15 cellular contexts compared by ENCODE assay signal in the genomic region with DNA sequence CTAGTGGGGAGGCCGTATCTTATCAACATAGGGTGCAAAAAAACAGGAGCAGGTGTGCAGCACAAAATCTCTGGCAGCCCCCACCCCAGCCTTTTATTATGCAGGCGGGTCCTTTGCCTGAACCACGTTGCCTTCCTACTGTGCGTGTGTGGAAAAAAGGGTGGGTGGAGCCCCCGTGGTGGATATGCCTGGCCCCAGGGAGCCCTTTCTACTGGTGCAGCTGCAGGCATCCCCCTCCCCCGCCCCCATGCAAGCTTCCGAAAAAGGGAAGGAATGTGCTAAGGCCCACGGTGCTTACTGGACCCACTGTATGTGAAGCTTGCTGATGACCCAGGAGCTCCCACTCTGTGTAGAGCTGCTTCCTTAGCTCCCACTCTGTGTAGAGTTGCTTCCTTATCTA.
DNase-seq lines count a peak whose midpoint lies in the region; ATAC-seq and TF ChIP-seq lines count a peak whose summit lies in the region.
"Had no signal": no experiment of that assay in that cellular context is flagged by ENCODE, and none has a peak within 500 bp of the region (broad histone marks: within the 10 kb centered on the region; RNA-seq: fewer than 3 reads in every experiment).

No MANE protein-coding gene starts in this region.

- H3K36me3 ChIP-seq in HUES64 (ENCODE audit: insufficient read depth, low read length) (no peaks in the 10 kb centered on the region), neuronal stem cell (replicated peaks in 1 of 2; ENCODE audit: control insufficient read depth in 2 of 2, insufficient read depth in 2 of 2, low read length in 2 of 2) (no peaks in the 10 kb centered on the region), esophagus muscularis mucosa (no peaks in the 10 kb centered on the region), body of pancreas (replicated peaks in 1 of 2; ENCODE audit: insufficient read depth in 1 of 2, low read depth in 2 of 2) (no peaks in the 10 kb centered on the region)

- H3K4me2 ChIP-seq in neuronal stem cell (ENCODE audit: insufficient read depth, low read length, poor library complexity, severe bottlenecking), result no peak overlapping the region

- no peak overlapping the region for H2BK12ac ChIP-seq in neuronal stem cell (ENCODE audit: low read length)

- no peak overlapping the region for H3K4ac ChIP-seq in neuronal stem cell (ENCODE audit: low read length)

- peaks cover 7% of the 10 kb centered on the region for H3K27me3 Mint-ChIP-seq in activated naive CD4-positive, alpha-beta T cell treated with anti-CD3 and anti-CD28 coated beads, Interleukin-2, amount 10 ng/mL, durations not matched to agents 7 days and 5 days
- H3K27me3 Mint-ChIP-seq: CD4-positive, alpha-beta memory T cell had no signal

- H3K4me1 ChIP-seq in HUES64 (ENCODE audit: insufficient read depth, low read length) (peaks cover 42% of the 10 kb centered on the region), neuronal stem cell (ENCODE audit: control insufficient read depth in 2 of 2, insufficient read depth in 1 of 2, low read depth in 1 of 2, low read length in 2 of 2) (peaks cover 4 to 13% of the 10 kb centered on the region in 2 donors), esophagus muscularis mucosa (no peaks in the 10 kb centered on the region), body of pancreas (no peaks in the 10 kb centered on the region)

- DNase-seq in GM13976 (ENCODE audit: low spot score) (peak; percentile 12), coronary artery (ENCODE audit: low spot score) (peak; percentile 52), neuronal stem cell (ENCODE audit: low spot score) (no peak), esophagus muscularis mucosa (ENCODE audit: extremely low spot score) (no peak), body of pancreas (no peak)
- DNase-seq in activated naive CD4-positive, alpha-beta T cell treated with anti-CD3 and anti-CD28 coated beads, Interleukin-2, amount 10 ng/mL, durations not matched to agents 7 days and 5 days, result no peak
- DNase-seq: CD4-positive, alpha-beta memory T cell; DMS79 treated with DMSO at 0.1 percent for 48 hours; NCI-H1436; NCI-H2081; NCI-H510A; NCI-H82 had no signal

- H3K4me3 ChIP-seq in HUES64 (ENCODE audit: low read length), result no peak overlapping the region
- no peak overlapping the region for H3K4me3 ChIP-seq in coronary artery
- no peak overlapping the region for H3K4me3 ChIP-seq in neuronal stem cell (ENCODE audit: low read length in 2 of 2)
- no peak overlapping the region for H3K4me3 ChIP-seq in esophagus muscularis mucosa
- no peak overlapping the region for H3K4me3 ChIP-seq in body of pancreas
- H3K4me3 ChIP-seq: GM12878 had no signal

- H3K27me3 ChIP-seq in HUES64 (ENCODE audit: insufficient read depth, low read length) (no peaks in the 10 kb centered on the region), neuronal stem cell (ENCODE audit: control insufficient read depth in 3 of 3, insufficient read depth in 3 of 3, low read depth in 1 of 3, low read length in 3 of 3) (no peaks in the 10 kb centered on the region), esophagus muscularis mucosa (peaks cover 0 to 4% (median 0%) of the 10 kb centered on the region in 4 donors), body of pancreas (no peaks in the 10 kb centered on the region)

- H2BK120ac ChIP-seq in neuronal stem cell (ENCODE audit: low read depth, low read length), result no peak overlapping the region

- H2BK15ac ChIP-seq in neuronal stem cell (ENCODE audit: low read length), result no peak overlapping the region

- TF ChIP-seq POLR2A in esophagus muscularis mucosa (IDR thresholded peaks at IDR 0.05; ENCODE audit: low read depth) (no peak), body of pancreas (IDR thresholded peaks at IDR 0.05) (no peak)

- H3K18ac ChIP-seq in neuronal stem cell (ENCODE audit: low read length), result no peak overlapping the region

- H2AFZ ChIP-seq in neuronal stem cell (ENCODE audit: low read length), result peak overlapping the region; percentile 43

- H3K27ac ChIP-seq in HUES64 (ENCODE audit: low read depth, low read length) (peak overlapping the region; percentile 70; the same call in 1 of the 2 replicates), coronary artery (no peak overlapping the region), neuronal stem cell (replicated peaks; ENCODE audit: low read length) (no peak overlapping the region), esophagus muscularis mucosa (replicated peaks in 1 of 4) (no peak overlapping the region), body of pancreas (no peak overlapping the region)

- TF ChIP-seq CTCF in GM13976 (IDR thresholded peaks at IDR 0.05; ENCODE audit: borderline replicate concordance, control extremely low read depth, extremely low read depth, insufficient read depth, missing control alignments), result no peak
- no peak for TF ChIP-seq CTCF in coronary artery (IDR thresholded peaks at IDR 0.05)
- no peak for TF ChIP-seq CTCF in esophagus muscularis mucosa (IDR thresholded peaks at IDR 0.05)
- no peak for TF ChIP-seq CTCF in body of pancreas (IDR thresholded peaks at IDR 0.05)

- ATAC-seq in body of pancreas, result no peak
- ATAC-seq: GM12878, Panc1 had no signal

- intact Hi-C loops in esophagus muscularis mucosa (cut with DNase I) (no loop called here), body of pancreas (cut with DNase I) (no loop called here)

- no peak overlapping the region for H3K27ac Mint-ChIP-seq in activated naive CD4-positive, alpha-beta T cell treated with anti-CD3 and anti-CD28 coated beads, Interleukin-2, amount 10 ng/mL, durations not matched to agents 7 days and 5 days

- H3K23ac ChIP-seq in neuronal stem cell (ENCODE audit: low read depth, low read length, poor library complexity), result no peak overlapping the region

- H3K9me3 ChIP-seq in HUES64 (ENCODE audit: insufficient read depth, low read depth, low read length) (no peaks in the 10 kb centered on the region), neuronal stem cell (replicated peaks in 1 of 2; ENCODE audit: control insufficient read depth in 2 of 2, insufficient read depth in 1 of 2, low read depth in 1 of 2, low read length in 2 of 2) (no peaks in the 10 kb centered on the region), esophagus muscularis mucosa (no peaks in the 10 kb centered on the region), body of pancreas (no peaks in the 10 kb centered on the region)

- no peaks in the 10 kb centered on the region for H3K36me3 Mint-ChIP-seq in activated naive CD4-positive, alpha-beta T cell treated with anti-CD3 and anti-CD28 coated beads, Interleukin-2, amount 10 ng/mL, durations not matched to agents 7 days and 5 days
- H3K36me3 Mint-ChIP-seq: CD4-positive, alpha-beta memory T cell had no signal

- H3K14ac ChIP-seq in neuronal stem cell (ENCODE audit: low read length), result no peak overlapping the region

- peaks cover 12% of the 10 kb centered on the region for H3K4me1 Mint-ChIP-seq in activated naive CD4-positive, alpha-beta T cell treated with anti-CD3 and anti-CD28 coated beads, Interleukin-2, amount 10 ng/mL, durations not matched to agents 7 days and 5 days

- no peaks in the 10 kb centered on the region for H3K9me3 Mint-ChIP-seq in activated naive CD4-positive, alpha-beta T cell treated with anti-CD3 and anti-CD28 coated beads, Interleukin-2, amount 10 ng/mL, durations not matched to agents 7 days and 5 days
- H3K9me3 Mint-ChIP-seq: CD4-positive, alpha-beta memory T cell had no signal

- TF ChIP-seq EP300 in esophagus muscularis mucosa (IDR thresholded peaks at IDR 0.05), result no peak

- no peak overlapping the region for H2BK5ac ChIP-seq in neuronal stem cell (ENCODE audit: low read length)

- H4K91ac ChIP-seq in neuronal stem cell (ENCODE audit: low read depth, low read length, poor library complexity), result no peak overlapping the region

- in situ Hi-C loops in GM13976 (cut with MboI; ENCODE audit: low sequenced_read_pairs, unreplicated experiment), result no loop called here

- H3K79me1 ChIP-seq in neuronal stem cell (ENCODE audit: low read depth, low read length), result peaks cover 3% of the 10 kb centered on the region

- H2AK5ac ChIP-seq in neuronal stem cell (ENCODE audit: low read depth, low read length), result no peak overlapping the region

- H3K4me3 Mint-ChIP-seq in activated naive CD4-positive, alpha-beta T cell treated with anti-CD3 and anti-CD28 coated beads, Interleukin-2, amount 10 ng/mL, durations not matched to agents 7 days and 5 days, result no peak overlapping the region
- H3K4me3 Mint-ChIP-seq: CD4-positive, alpha-beta memory T cell had no signal

- CTCF ChIA-PET in activated naive CD4-positive, alpha-beta T cell treated with anti-CD3 and anti-CD28 coated beads, Interleukin-2, amount 10 ng/mL, durations not matched to agents 7 days and 5 days (lab: Charles Lee), result no interaction called here

- H3K9ac ChIP-seq in HUES64 (ENCODE audit: low read depth, low read length) (no peak overlapping the region), neuronal stem cell (ENCODE audit: low read depth, low read length, poor library complexity) (no peak overlapping the region)

- H4K8ac ChIP-seq in neuronal stem cell (ENCODE audit: low read depth, low read length), result no peak overlapping the region

- WGBS in HUES64, result 29% methylated on average over 8 of the region's 8 CpGs
- WGBS in neuronal stem cell (ENCODE audit: extremely low coverage in 2 of 2, insufficient read length in 2 of 2, insufficient replicate concordance in 1 of 2), 2 donors, result no CpG with 5 or more reads among the region's 8 CpGs
- 76% methylated on average over 4 of the region's 8 CpGs for WGBS in esophagus muscularis mucosa
- WGBS in body of pancreas, 2 donors, result 42 to 49% methylated on average over 8 of the region's 8 CpGs

Comparison
In these comparisons a context has a peak if more than half of its experiments do, and no peak if none do; other contexts are left out.
1. DNase-seq: peak in GM13976 (single experiment) and coronary artery (single experiment); none in neuronal stem cell (single experiment), esophagus muscularis mucosa (single experiment), activated naive CD4-positive, alpha-beta T cell treated with anti-CD3 and anti-CD28 coated beads, Interleukin-2, amount 10 ng/mL, durations not matched to agents 7 days and 5 days (single experiment) and body of pancreas (0 of 4).